In genomic region chr7:149409889-149410288, GRCh38 we compare ENCODE assay signal across 18 cellular contexts. TPM values are rescaled to one million over a fixed set of nuclear protein-coding genes. Genes with fewer than 3 reads are reported as not detected.
A peak's percentile ranks its signal among the peaks of the same experiment; 100 is the strongest.
DNase-seq lines count a peak whose midpoint lies in the region; ATAC-seq and TF ChIP-seq lines count a peak whose summit lies in the region.
"Had no signal": no experiment of that assay in that cellular context is flagged by ENCODE, and none has a peak within 500 bp of the region (broad histone marks: within the 10 kb centered on the region; RNA-seq: fewer than 3 reads in every experiment).

No MANE protein-coding gene starts in this region.

- H3K27ac ChIP-seq in GM23338 (ENCODE audit: low read depth) = peak overlapping the region; percentile 14; the same call in 1 of the 2 replicates
- H3K27ac ChIP-seq: 22Rv1, PC-9, psoas muscle had no signal

- no peak overlapping the region for H3K4me3 Mint-ChIP-seq in GM23338
- no peak overlapping the region for H3K4me3 Mint-ChIP-seq in naive B cell
- H3K4me3 Mint-ChIP-seq: activated CD4-positive, alpha-beta memory T cell treated with anti-CD3 and anti-CD28 coated beads, Interleukin-2, amount 10 ng/mL, durations not matched to agents 7 days and 5 days; CD4-positive, alpha-beta memory T cell; endodermal cell had no signal

- H3K27ac Mint-ChIP-seq in GM23338 (no peak overlapping the region), naive B cell (peak overlapping the region in 1 of 6 donors; percentile 26)
- H3K27ac Mint-ChIP-seq: activated CD4-positive, alpha-beta memory T cell treated with anti-CD3 and anti-CD28 coated beads, Interleukin-2, amount 10 ng/mL, durations not matched to agents 7 days and 5 days; CD4-positive, alpha-beta memory T cell; endodermal cell had no signal

- no peaks in the 10 kb centered on the region for H3K36me3 ChIP-seq in GM23338 (ENCODE audit: insufficient read depth)

- H3K9me2 ChIP-seq in GM23338 (ENCODE audit: insufficient read depth) = peaks cover 4% of the 10 kb centered on the region; the same call in 1 of the 2 replicates

- H3K9me3 Mint-ChIP-seq in GM23338 (peaks cover 6% of the 10 kb centered on the region; the same call in 2 of the 3 replicates), naive B cell (peaks cover 0 to 7% (median 3%) of the 10 kb centered on the region in 7 donors)
- H3K9me3 Mint-ChIP-seq: activated CD4-positive, alpha-beta memory T cell treated with anti-CD3 and anti-CD28 coated beads, Interleukin-2, amount 10 ng/mL, durations not matched to agents 7 days and 5 days had no signal

- H3K79me2 ChIP-seq in GM23338 (replicated peaks; ENCODE audit: insufficient read depth) = no peaks in the 10 kb centered on the region

- ATAC-seq in GM23338 = no peak
- peak; percentile 64 for ATAC-seq in HG03439 (IDR thresholded peaks at IDR 0.05; ENCODE audit: unreplicated experiment)
- peak; percentile 39 to 57 for ATAC-seq in naive B cell (ENCODE audit: low read depth in 2 of 2)
- ATAC-seq: psoas muscle had no signal

- TF ChIP-seq CTCF in GM23338 (conservative IDR thresholded peaks at IDR 0.05; ENCODE audit: low read depth in 2 of 2) = no peak

- H3K4me1 Mint-ChIP-seq in GM23338 (peaks cover 5% of the 10 kb centered on the region; the same call in 2 of the 3 replicates), naive B cell (peaks cover 0 to 4% (median 0%) of the 10 kb centered on the region in 3 donors)

- DNase-seq in NOMO-1 (lab: John Stamatoyannopoulos, UW; ENCODE audit: unreplicated experiment in 2 of 2) = peak; percentile 6 to 7
- no peak for DNase-seq in NOMO-1 treated with dmso at 0.1 percent for 144 hours (lab: John Stamatoyannopoulos, UW; ENCODE audit: unreplicated experiment)
- no peak for DNase-seq in GM23338 (ENCODE audit: low spot score)
- DNase-seq in naive B cell = no peak
- DNase-seq in GM19240 (ENCODE audit: insufficient read length, low spot score) = no peak
- no peak for DNase-seq in cortex of kidney (lab: John Stamatoyannopoulos, UW)
- no peak for DNase-seq in NCI-H146 treated with DMSO at 0.1 percent for 48 hours (lab: John Stamatoyannopoulos, UW; ENCODE audit: unreplicated experiment)
- DNase-seq: activated CD4-positive, alpha-beta memory T cell treated with anti-CD3 and anti-CD28 coated beads, Interleukin-2, amount 10 ng/mL, durations not matched to agents 7 days and 5 days; activated naive CD4-positive, alpha-beta T cell; CD4-positive, alpha-beta memory T cell; endodermal cell; GF-D8; kidney; NCI-H187 treated with DMSO at 0.1 percent for 48 hours; PC-9; psoas muscle had no signal

- H3K4me2 ChIP-seq in GM23338 = no peak overlapping the region
- H3K4me2 ChIP-seq: PC-9 had no signal

- H3K27me3 ChIP-seq in GM23338 (ENCODE audit: insufficient read depth) = no peaks in the 10 kb centered on the region

- H3K36me3 Mint-ChIP-seq in GM23338 (ENCODE audit: low read depth) (no peaks in the 10 kb centered on the region), naive B cell (no peaks in the 10 kb centered on the region)
- H3K36me3 Mint-ChIP-seq: CD4-positive, alpha-beta memory T cell had no signal

- H2AFZ ChIP-seq in GM23338 = peak overlapping the region; percentile 85; the same call in 1 of the 2 replicates
- H2AFZ ChIP-seq: PC-9 had no signal

- no peak overlapping the region for H3K4me3 ChIP-seq in GM23338
- H3K4me3 ChIP-seq: PC-9, psoas muscle had no signal

- peaks cover 7% of the 10 kb centered on the region for H3K27me3 Mint-ChIP-seq in GM23338 (ENCODE audit: insufficient read depth, low read depth, poor library complexity)
- H3K27me3 Mint-ChIP-seq in naive B cell = peaks cover 5 to 56% (median 27%) of the 10 kb centered on the region in 3 donors

- no peaks in the 10 kb centered on the region for H4K20me1 ChIP-seq in GM23338 (replicated peaks; ENCODE audit: insufficient read depth)

- H3F3A ChIP-seq in GM23338 (replicated peaks; ENCODE audit: low read depth) = no peaks in the 10 kb centered on the region

- H3K4me1 ChIP-seq in GM23338 (ENCODE audit: insufficient read depth) = 0 out of 2 replicates have a peak, but pooled peaks cover 4% of the 10 kb centered on the region
- H3K4me1 ChIP-seq: psoas muscle had no signal

TF ChIP-seq in GM23338, 12 proteins besides CTCF, POLR2A, EP300 and RAD21 (continues in another document):
- TF ChIP-seq CREB1 (CRISPR knock-in tag; IDR thresholded peaks at IDR 0.05; ENCODE audit: low read depth) (no peak), EZH2 (IDR thresholded peaks at IDR 0.05; ENCODE audit: low read depth, unreplicated experiment) (no peak), EZH2phosphoT487 (IDR thresholded peaks at IDR 0.05; ENCODE audit: unreplicated experiment) (no peak), POLR2AphosphoS5 (IDR thresholded peaks at IDR 0.05; ENCODE audit: low read depth) (no peak), STAT1 (IDR thresholded peaks at IDR 0.05; ENCODE audit: unreplicated experiment) (no peak), ZNF462 (CRISPR knock-in tag; IDR thresholded peaks at IDR 0.05) (no peak), ZNF331 (CRISPR knock-in tag; IDR thresholded peaks at IDR 0.05; ENCODE audit: low read depth) (no peak), ZNF114 (CRISPR knock-in tag; IDR thresholded peaks at IDR 0.05) (no peak)

RNA-seq across cellular contexts. Expression of gene ZNF777, which starts 51.0 kb away (rescaled TPM):
- 5.2 and 7.9 TPM in 2 replicates for total RNA-seq in GM23338 (2014; rRNA removed; shearing (Covaris generic))
- polyA plus RNA-seq in GM23338 (2016; fragmentation: Nextera tagmentation; extraction: Ambion mirVana) = 2.8 and 3.2 TPM in 2 replicates
- polyA plus RNA-seq in naive B cell (ENCODE audit: low read depth in 6 of 6) = 1 to 10 TPM in 5 of 6 donors, under 1 TPM in 1; 0.28 to 2.4 (median 1.3) TPM

Comparison
In these comparisons a context has a peak if more than half of its experiments do, and no peak if none do; other contexts are left out.
1. DNase-seq: peak in NOMO-1 (2 of 2); none in NOMO-1 treated with dmso at 0.1 percent for 144 hours (single experiment), GM23338 (single experiment), naive B cell (single experiment), GM19240 (single experiment), cortex of kidney (single experiment) and NCI-H146 treated with DMSO at 0.1 percent for 48 hours (single experiment).